ENCODE assay signal across 19 cellular contexts in the genomic region with DNA sequence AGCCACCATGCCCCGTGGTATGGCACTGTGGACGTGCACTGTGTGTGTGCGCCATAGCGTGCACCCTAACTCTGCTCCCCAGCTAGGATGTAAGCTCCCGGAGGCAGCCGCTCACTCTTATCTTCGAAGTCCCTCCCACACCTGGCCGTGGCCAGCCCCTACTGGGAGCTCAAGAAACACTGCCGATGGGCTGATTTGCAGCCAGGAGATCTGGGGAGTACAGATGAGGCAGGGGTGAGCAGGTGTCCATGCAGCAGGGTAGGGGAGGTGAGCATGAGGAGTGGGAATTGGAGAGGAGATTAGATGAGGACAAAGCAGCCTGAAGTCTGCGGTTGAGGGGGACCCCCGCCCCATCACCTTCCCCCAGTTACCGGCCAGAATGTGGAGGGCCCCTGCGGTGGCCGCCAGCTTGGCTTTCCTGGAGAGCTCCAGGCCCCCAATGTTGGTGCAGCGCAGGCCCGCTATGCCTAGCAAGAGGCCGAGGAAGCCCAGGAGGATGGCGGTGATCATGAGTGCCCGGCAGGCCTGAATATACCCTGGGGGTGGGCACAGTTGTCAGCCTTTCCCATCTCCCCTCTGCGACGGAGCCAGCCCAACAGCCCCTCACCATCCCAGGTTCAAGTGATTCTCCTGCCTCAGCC. TPM values are rescaled to one million over a fixed set of nuclear protein-coding genes. Genes with fewer than 3 reads are reported as not detected.
DNase-seq lines count a peak whose midpoint lies in the region; ATAC-seq and TF ChIP-seq lines count a peak whose summit lies in the region.
"Had no signal": no experiment of that assay in that cellular context is flagged by ENCODE, and none has a peak within 500 bp of the region (broad histone marks: within the 10 kb centered on the region; RNA-seq: fewer than 3 reads in every experiment).

No MANE protein-coding gene starts in this region.

- H2BK120ac ChIP-seq in mesendoderm (ENCODE audit: low read depth, low read length), result no peak overlapping the region

- CTCF ChIA-PET in SK-N-SH (lab: Yijun Ruan, JAX), result interaction anchor here (1.2 to 4.7 kb wide), 11 partner anchors 10 to 207 kb away, joined by 3 to 30 read pairs (median 5); a partner anchor contains a TSS

- H4K8ac ChIP-seq in mesendoderm (ENCODE audit: low read depth, low read length), result no peak overlapping the region

- H3K9ac ChIP-seq in SK-N-SH, result no peak overlapping the region
- H3K9ac ChIP-seq in mesendoderm (ENCODE audit: low read length), result no peak overlapping the region
- H3K9ac ChIP-seq: BLaER1, GM23248, KMS-11 had no signal

- WGBS in SK-N-SH (ENCODE audit: low lambda C conversion rate), result 95% methylated on average over 21 of the region's 21 CpGs
- WGBS in mesendoderm (ENCODE audit: extremely low coverage, insufficient coverage, low lambda C conversion rate), result no CpG with 5 or more reads among the region's 21 CpGs

- H3K27ac Mint-ChIP-seq in activated T-helper 2 cell treated with anti-CD3 and anti-CD28 coated beads, Interferon-gamma antibody, Interleukin-2, Interleukin-4, amounts not matched to agents 10 μg/mL and 5 μg/mL and 100 μg/mL, durations not matched to agents 14 hours and 24 hours and 36 hours, result no peak overlapping the region
- H3K27ac Mint-ChIP-seq: CD8-positive, alpha-beta T cell had no signal

- TF ChIP-seq CTCF in SK-N-SH (IDR thresholded peaks at IDR 0.05), result no peak
- no peak for TF ChIP-seq CTCF in left lung (IDR thresholded peaks at IDR 0.05)

- no peak overlapping the region for H3K4ac ChIP-seq in mesendoderm (ENCODE audit: low read depth, low read length)

- H3K4me1 ChIP-seq in SK-N-SH (ENCODE audit: control insufficient read depth in 1 of 2, insufficient read depth in 2 of 2, low read depth in 1 of 2, low read length in 1 of 2) (peaks cover 0 to 5% of the 10 kb centered on the region in 2 experiments; a peak in 1 of 4 replicates), mesendoderm (ENCODE audit: control insufficient read depth, low read depth, low read length) (peaks cover 5% of the 10 kb centered on the region), left lung (peaks cover 0 to 33% of the 10 kb centered on the region in 2 donors)

- peaks cover 6% of the 10 kb centered on the region for H3F3A ChIP-seq in SK-N-SH (replicated peaks; ENCODE audit: insufficient read depth)

- H3K36me3 ChIP-seq in SK-N-SH (replicated peaks in 1 of 2; ENCODE audit: control insufficient read depth in 1 of 2, insufficient read depth in 2 of 2, low read length in 1 of 2) (peaks cover 11 to 30% of the 10 kb centered on the region in 2 experiments), mesendoderm (ENCODE audit: control insufficient read depth, insufficient read depth, low read length) (no peaks in the 10 kb centered on the region), left lung (peaks cover 0 to 42% of the 10 kb centered on the region in 2 donors)

- H3K36me3 Mint-ChIP-seq in activated T-helper 2 cell treated with anti-CD3 and anti-CD28 coated beads, Interferon-gamma antibody, Interleukin-2, Interleukin-4, amounts not matched to agents 10 μg/mL and 5 μg/mL and 100 μg/mL, durations not matched to agents 14 hours and 24 hours and 36 hours (ENCODE audit: low read depth), result peaks cover 13% of the 10 kb centered on the region

- no peak overlapping the region for H3K18ac ChIP-seq in mesendoderm (ENCODE audit: low read length)

- no peak for TF ChIP-seq EP300 in SK-N-SH (IDR thresholded peaks at IDR 0.05; ENCODE audit: borderline replicate concordance in 1 of 2, low read depth in 1 of 2, low read length in 1 of 2)

- H3K4me3 ChIP-seq in SK-N-SH (ENCODE audit: low read depth in 2 of 2, low read length in 1 of 2) (no peak overlapping the region), mesendoderm (ENCODE audit: low read length) (no peak overlapping the region), left lung (no peak overlapping the region)
- H3K4me3 ChIP-seq: BLaER1, GM12878, GM23248, SK-N-MC had no signal

- no peak overlapping the region for H3K4me3 Mint-ChIP-seq in activated T-helper 2 cell treated with anti-CD3 and anti-CD28 coated beads, Interferon-gamma antibody, Interleukin-2, Interleukin-4, amounts not matched to agents 10 μg/mL and 5 μg/mL and 100 μg/mL, durations not matched to agents 14 hours and 24 hours and 36 hours (ENCODE audit: low read depth)
- H3K4me3 Mint-ChIP-seq: CD8-positive, alpha-beta T cell had no signal

- no peak overlapping the region for H2BK15ac ChIP-seq in mesendoderm (replicated peaks; ENCODE audit: low read depth)

- intact Hi-C loops in activated T-helper 2 cell treated with anti-CD3 and anti-CD28 coated beads, Interferon-gamma antibody, Interleukin-2, Interleukin-4, amounts not matched to agents 10 μg/mL and 5 μg/mL and 100 μg/mL, durations not matched to agents 14 hours and 24 hours and 36 hours (cut with micrococcal nuclease), result no loop called here
- intact Hi-C loops in left lung (cut with DNase I), result no loop called here

- POLR2A ChIA-PET in SK-N-SH (lab: Yijun Ruan, JAX), result interaction anchor here (0.6 to 3.4 kb wide), 3 partner anchors 10 to 1034 kb away, joined by 3 to 15 read pairs (median 4); a partner anchor contains a TSS

- H3K79me1 ChIP-seq in mesendoderm (ENCODE audit: low read length), result no peaks in the 10 kb centered on the region

- TF ChIP-seq RAD21 in SK-N-SH (IDR thresholded peaks at IDR 0.05; ENCODE audit: low read length), result no peak

- H3K56ac ChIP-seq in mesendoderm (ENCODE audit: low read length), result no peak overlapping the region

- H3K23ac ChIP-seq in mesendoderm (ENCODE audit: low read length), result no peak overlapping the region

- no peaks in the 10 kb centered on the region for H3K27me3 ChIP-seq in SK-N-SH (ENCODE audit: insufficient read depth)
- H3K27me3 ChIP-seq in mesendoderm (ENCODE audit: insufficient read depth, low read length, poor library complexity), result no peaks in the 10 kb centered on the region
- no peaks in the 10 kb centered on the region for H3K27me3 ChIP-seq in left lung
- H3K27me3 ChIP-seq: BLaER1 had no signal

- no peaks in the 10 kb centered on the region for H3K27me3 Mint-ChIP-seq in activated T-helper 2 cell treated with anti-CD3 and anti-CD28 coated beads, Interferon-gamma antibody, Interleukin-2, Interleukin-4, amounts not matched to agents 10 μg/mL and 5 μg/mL and 100 μg/mL, durations not matched to agents 14 hours and 24 hours and 36 hours (ENCODE audit: low read depth)

- peak; percentile 33 for DNase-seq in SK-N-SH
- peak; percentile 32 for DNase-seq in mesendoderm
- no peak for DNase-seq in activated T-helper 2 cell treated with anti-CD3 and anti-CD28 coated beads, Interferon-gamma antibody, Interleukin-2, Interleukin-4, amounts not matched to agents 10 μg/mL and 5 μg/mL and 100 μg/mL, durations not matched to agents 14 hours and 24 hours and 36 hours (ENCODE audit: low spot score)
- no peak for DNase-seq in left lung
- DNase-seq: CD8-positive, alpha-beta T cell; DND-41; GM23248; NCI-H1436; NCI-H2029 treated with DMSO at 0.1 percent for 48 hours; NCI-H524; Right ventricle myocardium superior had no signal

- H4K5ac ChIP-seq in mesendoderm (ENCODE audit: low read length), result no peak overlapping the region

- H3K4me2 ChIP-seq in SK-N-SH (no peak overlapping the region), mesendoderm (ENCODE audit: low read length) (no peak overlapping the region)
- H3K4me2 ChIP-seq: BLaER1, KMS-11 had no signal

- no peaks in the 10 kb centered on the region for H3K79me2 ChIP-seq in SK-N-SH (ENCODE audit: insufficient read depth)
- H3K79me2 ChIP-seq in mesendoderm (ENCODE audit: control insufficient read depth, insufficient read depth, low read length), result no peaks in the 10 kb centered on the region

- H4K20me1 ChIP-seq in SK-N-SH (ENCODE audit: insufficient read depth), result no peaks in the 10 kb centered on the region

- no peak overlapping the region for H2BK5ac ChIP-seq in mesendoderm (ENCODE audit: low read length)

- H3K9me2 ChIP-seq in SK-N-SH, result no peaks in the 10 kb centered on the region

- H3K27ac ChIP-seq in SK-N-SH (ENCODE audit: low read depth in 2 of 2, low read length in 1 of 2) (no peak overlapping the region), mesendoderm (ENCODE audit: low read depth, low read length) (no peak overlapping the region), left lung (no peak overlapping the region)
- H3K27ac ChIP-seq: BLaER1, GM23248, KMS-11, SK-N-MC had no signal

- no peak for ATAC-seq in SK-N-SH treated with all-trans-retinoic acid at 6 μM for 48 hours
- ATAC-seq in left lung, result no peak
- no peak for ATAC-seq in GM21360 (IDR thresholded peaks at IDR 0.05; ENCODE audit: unreplicated experiment)
- ATAC-seq: CD8-positive, alpha-beta T cell; GM12878; Panc1 had no signal

- H3K9me3 ChIP-seq in SK-N-SH (no peaks in the 10 kb centered on the region), left lung (no peaks in the 10 kb centered on the region)
- H3K9me3 ChIP-seq: BLaER1 had no signal

- no peak overlapping the region for H2AK5ac ChIP-seq in mesendoderm (ENCODE audit: low read length)

- H3K4me1 Mint-ChIP-seq in activated T-helper 2 cell treated with anti-CD3 and anti-CD28 coated beads, Interferon-gamma antibody, Interleukin-2, Interleukin-4, amounts not matched to agents 10 μg/mL and 5 μg/mL and 100 μg/mL, durations not matched to agents 14 hours and 24 hours and 36 hours (ENCODE audit: low read depth), result no peaks in the 10 kb centered on the region

- H3K9me3 Mint-ChIP-seq in activated T-helper 2 cell treated with anti-CD3 and anti-CD28 coated beads, Interferon-gamma antibody, Interleukin-2, Interleukin-4, amounts not matched to agents 10 μg/mL and 5 μg/mL and 100 μg/mL, durations not matched to agents 14 hours and 24 hours and 36 hours, result no peaks in the 10 kb centered on the region
- H3K9me3 Mint-ChIP-seq: CD8-positive, alpha-beta T cell had no signal

- no peak overlapping the region for H2AFZ ChIP-seq in SK-N-SH (ENCODE audit: low read depth)
- H2AFZ ChIP-seq: GM23248 had no signal

RNA-seq across cellular contexts. Expression of a gene that starts 3.6 kb away (rescaled TPM):
- polyA plus RNA-seq in SK-N-SH (2012; rRNA removed), result 24.0 and 29.0 TPM in 2 replicates
- polyA plus RNA-seq in SK-N-SH (2012; cell fraction: cytosol; rRNA removed), result 4.8 and 8.1 TPM in 2 replicates
- polyA plus RNA-seq in SK-N-SH (2012; cell fraction: nucleus; rRNA removed), result 139 and 167 TPM in 2 replicates
- polyA plus RNA-seq in mesendoderm (2013, experiment 1 of 2), result 2.2 TPM
- polyA plus RNA-seq in mesendoderm (2013, experiment 2 of 2), result 2.2 TPM
- total RNA-seq in activated T-helper 2 cell treated with anti-CD3 and anti-CD28 coated beads, Interferon-gamma antibody, Interleukin-2, Interleukin-4, amounts not matched to agents 10 μg/mL and 5 μg/mL and 100 μg/mL, durations not matched to agents 14 hours and 24 hours and 36 hours, result 18.2 and 19.4 TPM in 2 replicates
- total RNA-seq in left lung, result 1 to 10 TPM; 7.6 to 8.4 TPM

RNA-seq across cellular contexts. Expression of a gene that starts 10.9 kb away (rescaled TPM):
- polyA plus RNA-seq in SK-N-SH (2012; rRNA removed), result 1,071 and 1,313 TPM in 2 replicates
- 949 and 1,101 TPM in 2 replicates for polyA plus RNA-seq in SK-N-SH (2012; cell fraction: cytosol; rRNA removed)
- 516 and 580 TPM in 2 replicates for polyA plus RNA-seq in SK-N-SH (2012; cell fraction: nucleus; rRNA removed)
- polyA plus RNA-seq in mesendoderm (2013, experiment 1 of 2), result 106 TPM
- polyA plus RNA-seq in mesendoderm (2013, experiment 2 of 2), result 109 TPM
- 121 and 132 TPM in 2 replicates for total RNA-seq in activated T-helper 2 cell treated with anti-CD3 and anti-CD28 coated beads, Interferon-gamma antibody, Interleukin-2, Interleukin-4, amounts not matched to agents 10 μg/mL and 5 μg/mL and 100 μg/mL, durations not matched to agents 14 hours and 24 hours and 36 hours
- total RNA-seq in left lung, result 100 to 1,000 TPM; 144 to 148 TPM

RNA-seq across cellular contexts. Expression of a gene that starts 16.1 kb away (rescaled TPM):
- polyA plus RNA-seq in SK-N-SH (2012; rRNA removed), result 71.6 and 101 TPM in 2 replicates
- 71.5 and 71.8 TPM in 2 replicates for polyA plus RNA-seq in SK-N-SH (2012; cell fraction: cytosol; rRNA removed)
- 53.6 and 77.5 TPM in 2 replicates for polyA plus RNA-seq in SK-N-SH (2012; cell fraction: nucleus; rRNA removed)
- polyA plus RNA-seq in mesendoderm (2013, experiment 1 of 2), result 48.7 TPM
- 50.9 TPM for polyA plus RNA-seq in mesendoderm (2013, experiment 2 of 2)
- total RNA-seq in activated T-helper 2 cell treated with anti-CD3 and anti-CD28 coated beads, Interferon-gamma antibody, Interleukin-2, Interleukin-4, amounts not matched to agents 10 μg/mL and 5 μg/mL and 100 μg/mL, durations not matched to agents 14 hours and 24 hours and 36 hours, result 45.1 and 46.8 TPM in 2 replicates
- total RNA-seq in left lung, result 10 to 100 TPM; 66.1 to 70.5 TPM

RNA-seq across cellular contexts. Expression of a gene that starts 16.6 kb away (rescaled TPM):
- 134 and 276 TPM in 2 replicates for polyA plus RNA-seq in SK-N-SH (2012; rRNA removed)
- 143 and 163 TPM in 2 replicates for polyA plus RNA-seq in SK-N-SH (2012; cell fraction: cytosol; rRNA removed)
- polyA plus RNA-seq in SK-N-SH (2012; cell fraction: nucleus; rRNA removed), result 295 and 343 TPM in 2 replicates
- polyA plus RNA-seq in mesendoderm (2013, experiment 1 of 2), result 37.6 TPM
- 36.6 TPM for polyA plus RNA-seq in mesendoderm (2013, experiment 2 of 2)
- 75.5 and 82.8 TPM in 2 replicates for total RNA-seq in activated T-helper 2 cell treated with anti-CD3 and anti-CD28 coated beads, Interferon-gamma antibody, Interleukin-2, Interleukin-4, amounts not matched to agents 10 μg/mL and 5 μg/mL and 100 μg/mL, durations not matched to agents 14 hours and 24 hours and 36 hours
- total RNA-seq in left lung, result 100 to 1,000 TPM in 1 of 2 donors, 10 to 100 TPM in 1; 97.1 to 120 TPM

RNA-seq across cellular contexts. Expression of a gene that starts 33.2 kb away (rescaled TPM):
- not detected in 2 replicates for polyA plus RNA-seq in SK-N-SH (2012; rRNA removed)
- polyA plus RNA-seq in SK-N-SH (2012; cell fraction: cytosol; rRNA removed), result not detected in 2 replicates
- not detected in 2 replicates for polyA plus RNA-seq in SK-N-SH (2012; cell fraction: nucleus; rRNA removed)
- 0.07 TPM for polyA plus RNA-seq in mesendoderm (2013, experiment 1 of 2)
- 0.06 TPM for polyA plus RNA-seq in mesendoderm (2013, experiment 2 of 2)
- total RNA-seq in activated T-helper 2 cell treated with anti-CD3 and anti-CD28 coated beads, Interferon-gamma antibody, Interleukin-2, Interleukin-4, amounts not matched to agents 10 μg/mL and 5 μg/mL and 100 μg/mL, durations not matched to agents 14 hours and 24 hours and 36 hours, result not detected in 2 replicates
- total RNA-seq in left lung, result not detected
- total RNA-seq: CD8-positive, alpha-beta T cell; GM12878; GM23248; M059J; Right ventricle myocardium superior had no signal
- polyA plus RNA-seq: GM23248 had no signal

Comparison
In these comparisons a context has a peak if more than half of its experiments do, and no peak if none do; other contexts are left out.
1. DNase-seq: peak in SK-N-SH (single experiment) and mesendoderm (single experiment); none in activated T-helper 2 cell treated with anti-CD3 and anti-CD28 coated beads, Interferon-gamma antibody, Interleukin-2, Interleukin-4, amounts not matched to agents 10 μg/mL and 5 μg/mL and 100 μg/mL, durations not matched to agents 14 hours and 24 hours and 36 hours (single experiment) and left lung (0 of 2).